7 cellular contexts compared by ENCODE assay signal in genomic region chr6:138404666-138405337, GRCh38. TPM values are rescaled to one million over a fixed set of nuclear protein-coding genes. Genes with fewer than 3 reads are reported as not detected.
DNase-seq lines count a peak whose midpoint lies in the region; ATAC-seq and TF ChIP-seq lines count a peak whose summit lies in the region.

No MANE protein-coding gene starts in this region.

- H3K4me2 ChIP-seq in hepatocyte (peak overlapping the region; percentile 96), skeletal muscle satellite cell (ENCODE audit: low read length) (peak overlapping the region; percentile 99)

- H3K9me3 ChIP-seq in adrenal gland (replicated peaks in 1 of 3) (no peaks in the 10 kb centered on the region), hepatocyte (ENCODE audit: low read depth) (no peaks in the 10 kb centered on the region), skeletal muscle satellite cell (replicated peaks; ENCODE audit: low read length) (no peaks in the 10 kb centered on the region)

- no peaks in the 10 kb centered on the region for H4K20me1 ChIP-seq in hepatocyte (ENCODE audit: insufficient read depth, poor library complexity, severe bottlenecking)

- 3 to 4% (median 3%) methylated on average over 34 to 35 of the region's 35 CpGs for WGBS in adrenal gland, 4 donors
- WGBS in hepatocyte (ENCODE audit: low lambda C conversion rate, missing lambda C conversion rate) = 4% methylated on average over 34 of the region's 35 CpGs

- ATAC-seq in GM21447 (IDR thresholded peaks at IDR 0.05; ENCODE audit: unreplicated experiment) (peak; percentile 5), HG03025 (IDR thresholded peaks at IDR 0.05; ENCODE audit: low FRiP score, unreplicated experiment) (no peak)

- H3K27ac ChIP-seq in adrenal gland (peak overlapping the region; percentile 24 to 95 (median 85)), hepatocyte (peak overlapping the region; percentile 97)

- H2AFZ ChIP-seq in hepatocyte = peak overlapping the region; percentile 94

- H3K9me2 ChIP-seq in hepatocyte (replicated peaks; ENCODE audit: insufficient read depth) = no peaks in the 10 kb centered on the region

- H3K79me2 ChIP-seq in hepatocyte = peaks cover 5% of the 10 kb centered on the region

- H3K36me3 ChIP-seq in adrenal gland (replicated peaks in 1 of 2) (peaks cover 0 to 41% of the 10 kb centered on the region in 2 donors), hepatocyte (replicated peaks; ENCODE audit: insufficient read depth, low read depth) (no peaks in the 10 kb centered on the region), skeletal muscle satellite cell (ENCODE audit: insufficient read depth, low read length) (peaks cover 40% of the 10 kb centered on the region)

- no peak for TF ChIP-seq POLR2A in adrenal gland (IDR thresholded peaks at IDR 0.05)

- TF ChIP-seq CTCF in adrenal gland (IDR thresholded peaks at IDR 0.05) = no peak
- no peak for TF ChIP-seq CTCF in hepatocyte (IDR thresholded peaks at IDR 0.05; ENCODE audit: poor library complexity)

- peak overlapping the region; percentile 90 for H3K9ac ChIP-seq in skeletal muscle satellite cell (ENCODE audit: low read depth, low read length)

- peak overlapping the region; percentile 60 to 97 (median 84) for H3K4me3 ChIP-seq in adrenal gland
- H3K4me3 ChIP-seq in hepatocyte = peak overlapping the region; percentile 84
- H3K4me3 ChIP-seq in skeletal muscle satellite cell (ENCODE audit: low read length) = peak overlapping the region; percentile 83

- DNase-seq in NCI-H69 (lab: John Stamatoyannopoulos, UW) = peak; percentile 70
- DNase-seq in adrenal gland = peak in 6 of 7 donors; percentile 32 to 46 (median 42)
- DNase-seq in hepatocyte (ENCODE audit: low spot score) = peak; percentile 39
- DNase-seq in GM19240 (ENCODE audit: insufficient read length, low spot score) = no peak

- H3K27me3 ChIP-seq in adrenal gland = no peaks in the 10 kb centered on the region
- H3K27me3 ChIP-seq in hepatocyte = no peaks in the 10 kb centered on the region
- H3K27me3 ChIP-seq in skeletal muscle satellite cell (ENCODE audit: control insufficient read depth, insufficient read depth, low read length) = no peaks in the 10 kb centered on the region

- intact Hi-C loops in adrenal gland (cut with DNase I) = loop anchor here in 1 of 2 donors (10.0 kb wide), 1 partner anchor 290 kb away; no protein-coding TSS in a partner anchor

- H3K4me1 ChIP-seq in adrenal gland (replicated peaks in 1 of 2) = peaks cover 0 to 10% of the 10 kb centered on the region in 2 donors
- peaks cover 3% of the 10 kb centered on the region for H3K4me1 ChIP-seq in hepatocyte (ENCODE audit: insufficient read depth)
- peaks cover 15% of the 10 kb centered on the region for H3K4me1 ChIP-seq in skeletal muscle satellite cell (ENCODE audit: control insufficient read depth, insufficient read depth, low read length)

RNA-seq across cellular contexts. Expression of gene HEBP2, which starts 0.8 kb away (rescaled TPM):
- total RNA-seq in adrenal gland (10 to 100 TPM; 36.4 to 76.9 (median 50.2) TPM), hepatocyte (12.2 and 21.6 TPM in 2 replicates)
- polyA plus RNA-seq in adrenal gland (10 to 100 TPM; 33.9 to 55.9 (median 49.6) TPM), hepatocyte (79.0 and 81.3 TPM in 2 replicates)
- total RNA-seq in skeletal muscle satellite cell (2012; rRNA removed) = 12.2 and 14.9 TPM in 2 replicates

RNA-seq across cellular contexts. Expression of gene SMIM28, which starts 27.1 kb away (rescaled TPM):
- total RNA-seq in adrenal gland = not detected
- not detected for polyA plus RNA-seq in adrenal gland
- total RNA-seq in hepatocyte = not detected in 2 replicates
- not detected in 2 replicates for polyA plus RNA-seq in hepatocyte
- total RNA-seq in skeletal muscle satellite cell (2012; rRNA removed) = not detected in 2 replicates
